Comparison of ENCODE assay signal across 28 cellular contexts in genomic region chr1:244386595-244386994, GRCh38.
DNase-seq lines count a peak whose midpoint lies in the region; ATAC-seq, FAIRE-seq and TF ChIP-seq lines count a peak whose summit lies in the region.
"Had no signal": no experiment of that assay in that cellular context is flagged by ENCODE, and none has a peak within 500 bp of the region (broad histone marks: within the 10 kb centered on the region; RNA-seq: fewer than 3 reads in every experiment).

No MANE protein-coding gene starts in this region.

- DNase-seq in D721Med (ENCODE audit: insufficient read length, low spot score) (no peak), amniotic epithelial cell (ENCODE audit: low read depth) (peak; percentile 64), K562 (ENCODE audit: extremely low read depth in 1 of 4, low spot score in 3 of 4) (no peak), kidney glomerular epithelial cell (lab: John Stamatoyannopoulos, UW) (peak; percentile 10), NCI-H82 treated with DMSO at 0.1 percent for 48 hours (lab: John Stamatoyannopoulos, UW; ENCODE audit: unreplicated experiment) (no peak)
- DNase-seq in activated naive CD4-positive, alpha-beta T cell treated with anti-CD3 and anti-CD28 coated beads for 36 hours = no peak
- DNase-seq: AML-193; Caco-2; Calu3; CD4-positive, alpha-beta T cell; DMS 273 treated with DMSO at 0.1 percent for 48 hours; DMS153; DMS53; DMS79; DND-41; EL; GDM1 had no signal

- WGBS in K562 (ENCODE audit: insufficient coverage, low coverage, missing lambda C conversion rate) = 48% methylated on average over 1 of the region's 1 CpG

- H3K4me3 ChIP-seq in K562 = no peak overlapping the region
- H3K4me3 ChIP-seq: A549; BLaER1 treated with 17β-estradiol and CSF1 and Interleukin-3, amounts not matched to agents 10 nM and 100 nM; GM12878 had no signal

- no peaks in the 10 kb centered on the region for H3K27me3 Mint-ChIP-seq in activated naive CD4-positive, alpha-beta T cell treated with anti-CD3 and anti-CD28 coated beads for 36 hours (ENCODE audit: low read depth)
- H3K27me3 Mint-ChIP-seq: B cell; CD4-positive, alpha-beta T cell had no signal

- H3K27me3 ChIP-seq in K562 (ENCODE audit: control insufficient read depth in 2 of 2, insufficient read depth in 2 of 2, low read length in 2 of 2) = no peaks in the 10 kb centered on the region
- H3K27me3 ChIP-seq: BLaER1 treated with 17β-estradiol and CSF1 and Interleukin-3, amounts not matched to agents 10 nM and 100 nM had no signal

- POLR2A ChIA-PET in K562 (lab: Yijun Ruan, JAX) = interaction anchor here (0.6 to 1.0 kb wide), 2 partner anchors 20 to 116 kb away, joined by 3 to 4 read pairs; no protein-coding TSS in a partner anchor

- intact Hi-C loops in K562 (cut with micrococcal nuclease) = no loop called here
- intact Hi-C loops in activated naive CD4-positive, alpha-beta T cell treated with anti-CD3 and anti-CD28 coated beads for 36 hours (cut with micrococcal nuclease) = no loop called here

- no peaks in the 10 kb centered on the region for H4K20me1 ChIP-seq in K562 (replicated peaks; ENCODE audit: control insufficient read depth, insufficient read depth, low read length)
- H4K20me1 ChIP-seq: BLaER1 treated with 17β-estradiol and CSF1 and Interleukin-3, amounts not matched to agents 10 nM and 100 nM had no signal

- no peak for ATAC-seq in K562
- no peak for ATAC-seq in GM18907 (IDR thresholded peaks at IDR 0.05; ENCODE audit: unreplicated experiment)
- ATAC-seq: A549; CD8-positive, alpha-beta T cell; GM12878 had no signal

- no peak overlapping the region for H3K4me3 Mint-ChIP-seq in activated naive CD4-positive, alpha-beta T cell treated with anti-CD3 and anti-CD28 coated beads for 36 hours
- H3K4me3 Mint-ChIP-seq: B cell; CD4-positive, alpha-beta T cell; CD8-positive, alpha-beta T cell had no signal

- BruUV-seq in K562 (replicated peaks; lab: Mats Ljungman, UMichigan) = no TSS peak

- CTCF ChIA-PET in K562 (lab: Yijun Ruan, JAX; ENCODE audit: low intra/inter-chr PET ratio) = no interaction called here
- CTCF ChIA-PET in activated naive CD4-positive, alpha-beta T cell treated with anti-CD3 and anti-CD28 coated beads for 36 hours (lab: Charles Lee) = no interaction called here

- no peaks in the 10 kb centered on the region for H3K9me3 Mint-ChIP-seq in activated naive CD4-positive, alpha-beta T cell treated with anti-CD3 and anti-CD28 coated beads for 36 hours
- H3K9me3 Mint-ChIP-seq: CD4-positive, alpha-beta T cell; CD8-positive, alpha-beta T cell had no signal

- H3K9me1 ChIP-seq in K562 (ENCODE audit: control insufficient read depth, insufficient read depth, low read length) = no peaks in the 10 kb centered on the region

- TF ChIP-seq EP300 in K562 (IDR thresholded peaks at IDR 0.05; ENCODE audit: low read length) = no peak

- TF ChIP-seq RAD21 in K562 (CRISPR knock-in tag; conservative IDR thresholded peaks at IDR 0.05 in 1 of 2, IDR thresholded peaks at IDR 0.05 in 1 of 2) = no peak

- no peak overlapping the region for H3K27ac Mint-ChIP-seq in activated naive CD4-positive, alpha-beta T cell treated with anti-CD3 and anti-CD28 coated beads for 36 hours
- H3K27ac Mint-ChIP-seq: B cell; CD4-positive, alpha-beta T cell; CD8-positive, alpha-beta T cell had no signal

- in situ Hi-C loops in K562 (cut with MboI) = no loop called here

- peaks cover 2% of the 10 kb centered on the region for H3K36me3 Mint-ChIP-seq in activated naive CD4-positive, alpha-beta T cell treated with anti-CD3 and anti-CD28 coated beads for 36 hours (ENCODE audit: low read depth)
- H3K36me3 Mint-ChIP-seq: CD8-positive, alpha-beta T cell had no signal

- FAIRE-seq in D721Med (lab: Jason Lieb, UNC) (peak; percentile 58), K562 (lab: Jason Lieb, UNC) (no peak)
- FAIRE-seq: A549, GM12878, GM12892, GM18507, GM19239 had no signal

- TF ChIP-seq CTCF in D721Med (IDR thresholded peaks at IDR 0.05; ENCODE audit: insufficient read depth, missing control alignments) = no peak
- TF ChIP-seq CTCF in K562 (IDR thresholded peaks at IDR 0.05 in 2 of 3, conservative IDR thresholded peaks at IDR 0.05 in 1 of 3; ENCODE audit: insufficient read depth in 2 of 3, low read depth in 1 of 3, low read length in 3 of 3) = no peak

- no peaks in the 10 kb centered on the region for H3K9me3 ChIP-seq in K562 (replicated peaks; ENCODE audit: control insufficient read depth, insufficient read depth, low read depth, low read length)
- H3K9me3 ChIP-seq: A549; BLaER1 treated with 17β-estradiol and CSF1 and Interleukin-3, amounts not matched to agents 10 nM and 100 nM; Caco-2 had no signal

- no peaks in the 10 kb centered on the region for H3K36me3 ChIP-seq in K562 (ENCODE audit: control insufficient read depth, insufficient read depth, low read length)
- H3K36me3 ChIP-seq: BLaER1 treated with 17β-estradiol and CSF1 and Interleukin-3, amounts not matched to agents 10 nM and 100 nM had no signal

- no peaks in the 10 kb centered on the region; a peak in 1 of 5 replicates for H3K4me1 ChIP-seq in K562 (replicated peaks in 1 of 2; ENCODE audit: control insufficient read depth in 2 of 2, insufficient read depth in 2 of 2, low read length in 2 of 2)

- no peak overlapping the region for H3K27ac ChIP-seq in K562 (ENCODE audit: extremely low read depth, low read depth, low read length)
- H3K27ac ChIP-seq: 22Rv1; A549; BLaER1 treated with 17β-estradiol and CSF1 and Interleukin-3, amounts not matched to agents 10 nM and 100 nM; C4-2B had no signal

- TF ChIP-seq POLR2A in K562 (conservative IDR thresholded peaks at IDR 0.05) = no peak

- no peaks in the 10 kb centered on the region for H3K4me1 Mint-ChIP-seq in activated naive CD4-positive, alpha-beta T cell treated with anti-CD3 and anti-CD28 coated beads for 36 hours (ENCODE audit: low read depth)

- H3K9ac ChIP-seq in K562 (ENCODE audit: insufficient read depth in 1 of 2, low read depth in 2 of 2, low read length in 2 of 2) = no peak overlapping the region
- H3K9ac ChIP-seq: BLaER1 treated with 17β-estradiol and CSF1 and Interleukin-3, amounts not matched to agents 10 nM and 100 nM had no signal

- no peak overlapping the region for H3K4me2 ChIP-seq in K562 (ENCODE audit: insufficient read depth, low read length)
- H3K4me2 ChIP-seq: A549; BLaER1 treated with 17β-estradiol and CSF1 and Interleukin-3, amounts not matched to agents 10 nM and 100 nM had no signal

- no peaks in the 10 kb centered on the region for H3K79me2 ChIP-seq in K562 (ENCODE audit: control insufficient read depth, insufficient read depth, low read length)

- H2AFZ ChIP-seq in K562 (ENCODE audit: low read depth, low read length) = no peak overlapping the region

TF ChIP-seq in K562, 482 proteins besides CTCF, POLR2A, EP300 and RAD21:
- TF ChIP-seq ZNF224 (CRISPR knock-in tag; IDR thresholded peaks at IDR 0.05) (no peak), DACH1 (IDR thresholded peaks at IDR 0.05; ENCODE audit: partially characterized antibody) (peak; percentile 26)

Comparison
In these comparisons a context has a peak if more than half of its experiments do, and no peak if none do; other contexts are left out.
1. DNase-seq: peak in amniotic epithelial cell (single experiment) and kidney glomerular epithelial cell (single experiment); none in D721Med (single experiment), K562 (0 of 4), activated naive CD4-positive, alpha-beta T cell treated with anti-CD3 and anti-CD28 coated beads for 36 hours (single experiment) and NCI-H82 treated with DMSO at 0.1 percent for 48 hours (single experiment).